In the genomic region with DNA sequence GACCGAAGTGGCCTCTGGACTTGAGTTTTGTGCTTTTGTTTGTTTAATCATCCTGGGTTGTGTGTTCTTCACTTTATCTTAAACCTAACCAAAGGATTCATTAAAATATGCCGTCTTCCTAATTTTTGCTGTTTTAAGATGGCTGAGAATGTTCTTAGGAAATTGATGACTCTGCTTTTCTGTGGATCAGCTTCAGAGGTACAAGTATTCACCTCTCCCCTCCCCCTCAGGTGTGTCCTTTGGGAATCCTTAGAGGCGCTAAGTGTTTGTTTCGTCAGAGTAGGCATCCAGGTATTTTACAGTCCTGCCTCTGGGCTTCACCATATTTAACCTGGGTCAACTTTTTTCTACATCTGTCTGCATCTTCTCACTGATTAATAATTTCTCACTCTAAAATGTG, we compare ENCODE assay signal across 8 cellular contexts. TPM values are rescaled to one million over a fixed set of nuclear protein-coding genes. Genes with fewer than 3 reads are reported as not detected.
DNase-seq lines count a peak whose midpoint lies in the region; ATAC-seq, FAIRE-seq and TF ChIP-seq lines count a peak whose summit lies in the region.

No MANE protein-coding gene starts in this region.

- H3K27ac Mint-ChIP-seq in activated T-helper 1 cell treated with anti-CD3 and anti-CD28 coated beads, Interleukin-12 subunit alpha, Interleukin-12 subunit beta, Interleukin-2, Interleukin-4 antibody, amounts not matched to agents 30 ng/mL and 10 ng/mL and 1 ng/mL, durations not matched to agents 14 hours and 24 hours and 36 hours, result peak overlapping the region; percentile 19

- H3K9me3 Mint-ChIP-seq in activated T-cell treated with anti-CD3 and anti-CD28 coated beads, Interleukin-2, amount 50 U/mL, for 4 hours, result no peaks in the 10 kb centered on the region
- peaks cover 3% of the 10 kb centered on the region for H3K9me3 Mint-ChIP-seq in activated T-helper 1 cell treated with anti-CD3 and anti-CD28 coated beads, Interleukin-12 subunit alpha, Interleukin-12 subunit beta, Interleukin-2, Interleukin-4 antibody, amounts not matched to agents 30 ng/mL and 10 ng/mL and 1 ng/mL, durations not matched to agents 14 hours and 24 hours and 36 hours

- no peak for DNase-seq in activated T-cell treated with anti-CD3 and anti-CD28 coated beads, Interleukin-2, amount 50 U/mL, for 4 hours
- DNase-seq in activated T-cell treated with anti-CD3 and anti-CD28 coated beads for 4 hours (no peak), tibial artery (no peak), NCI-H774 (lab: John Stamatoyannopoulos, UW) (no peak), COR-L47 (lab: John Stamatoyannopoulos, UW) (no peak)
- DNase-seq in activated T-helper 1 cell treated with anti-CD3 and anti-CD28 coated beads, Interleukin-12 subunit alpha, Interleukin-12 subunit beta, Interleukin-2, Interleukin-4 antibody, amounts not matched to agents 30 ng/mL and 10 ng/mL and 1 ng/mL, durations not matched to agents 14 hours and 24 hours and 36 hours (ENCODE audit: low spot score), result no peak
- DNase-seq in NK-92 treated with Interleukin-12 subunit alpha and Interleukin-12 subunit beta, amount 100 ng/mL, for 24 hours (lab: John Stamatoyannopoulos, UW), result no peak

- no peaks in the 10 kb centered on the region for H3K36me3 ChIP-seq in tibial artery

- H3K4me1 Mint-ChIP-seq in activated T-cell treated with anti-CD3 and anti-CD28 coated beads, Interleukin-2, amount 50 U/mL, for 4 hours (ENCODE audit: low read depth), result peaks cover 64% of the 10 kb centered on the region
- H3K4me1 Mint-ChIP-seq in activated T-helper 1 cell treated with anti-CD3 and anti-CD28 coated beads, Interleukin-12 subunit alpha, Interleukin-12 subunit beta, Interleukin-2, Interleukin-4 antibody, amounts not matched to agents 30 ng/mL and 10 ng/mL and 1 ng/mL, durations not matched to agents 14 hours and 24 hours and 36 hours (ENCODE audit: low read depth), result peaks cover 62% of the 10 kb centered on the region

- intact Hi-C loops in activated T-helper 1 cell treated with anti-CD3 and anti-CD28 coated beads, Interleukin-12 subunit alpha, Interleukin-12 subunit beta, Interleukin-2, Interleukin-4 antibody, amounts not matched to agents 30 ng/mL and 10 ng/mL and 1 ng/mL, durations not matched to agents 14 hours and 24 hours and 36 hours (cut with micrococcal nuclease), result loop anchor here (5.0 to 10.0 kb wide), 4 partner anchors 979 to 1496 kb away; no protein-coding TSS in a partner anchor
- intact Hi-C loops in tibial artery (cut with DNase I; ENCODE audit: low total_unique reads), result loop anchor here (5.0 kb wide), 1 partner anchor 66 kb away; the partner anchor contains the start of gene TRA2A

- H3K4me3 ChIP-seq in tibial artery, result peak overlapping the region; percentile 85 to 94

- peaks cover 0 to 2% of the 10 kb centered on the region in 2 donors for H3K27me3 ChIP-seq in tibial artery

- ATAC-seq in activated T-cell treated with anti-CD3 and anti-CD28 coated beads, Interleukin-2, amount 50 U/mL, for 4 hours, result no peak

- H3K4me3 Mint-ChIP-seq in activated T-cell treated with anti-CD3 and anti-CD28 coated beads, Interleukin-2, amount 50 U/mL, for 4 hours, result peak overlapping the region; percentile 87
- peak overlapping the region; percentile 93 for H3K4me3 Mint-ChIP-seq in activated T-helper 1 cell treated with anti-CD3 and anti-CD28 coated beads, Interleukin-12 subunit alpha, Interleukin-12 subunit beta, Interleukin-2, Interleukin-4 antibody, amounts not matched to agents 30 ng/mL and 10 ng/mL and 1 ng/mL, durations not matched to agents 14 hours and 24 hours and 36 hours

- peaks cover 0 to 31% (median 9%) of the 10 kb centered on the region in 4 donors for H3K4me1 ChIP-seq in tibial artery

- peaks cover 5% of the 10 kb centered on the region for H3K36me3 Mint-ChIP-seq in activated T-cell treated with anti-CD3 and anti-CD28 coated beads, Interleukin-2, amount 50 U/mL, for 4 hours (ENCODE audit: insufficient read depth)
- peaks cover 9% of the 10 kb centered on the region for H3K36me3 Mint-ChIP-seq in activated T-helper 1 cell treated with anti-CD3 and anti-CD28 coated beads, Interleukin-12 subunit alpha, Interleukin-12 subunit beta, Interleukin-2, Interleukin-4 antibody, amounts not matched to agents 30 ng/mL and 10 ng/mL and 1 ng/mL, durations not matched to agents 14 hours and 24 hours and 36 hours (ENCODE audit: low read depth)

- no peak for TF ChIP-seq CTCF in tibial artery (IDR thresholded peaks at IDR 0.05)

- peak; percentile 17 for FAIRE-seq in islet of Langerhans (lab: Jason Lieb, UNC)

- H3K27ac ChIP-seq in tibial artery, result peak overlapping the region; percentile 98

- H3K9me3 ChIP-seq in tibial artery, result no peaks in the 10 kb centered on the region

- H3K27me3 Mint-ChIP-seq in activated T-cell treated with anti-CD3 and anti-CD28 coated beads, Interleukin-2, amount 50 U/mL, for 4 hours (ENCODE audit: low read depth), result no peaks in the 10 kb centered on the region
- H3K27me3 Mint-ChIP-seq in activated T-helper 1 cell treated with anti-CD3 and anti-CD28 coated beads, Interleukin-12 subunit alpha, Interleukin-12 subunit beta, Interleukin-2, Interleukin-4 antibody, amounts not matched to agents 30 ng/mL and 10 ng/mL and 1 ng/mL, durations not matched to agents 14 hours and 24 hours and 36 hours (ENCODE audit: insufficient read depth), result peaks cover 2% of the 10 kb centered on the region

RNA-seq across cellular contexts. Expression of gene CCDC126, which starts 1.1 kb away (rescaled TPM):
- 1 to 10 TPM; 6.6 to 9.5 (median 6.6) TPM for total RNA-seq in activated T-cell treated with anti-CD3 and anti-CD28 coated beads, Interleukin-2, amount 50 U/mL, for 4 hours
- total RNA-seq in activated T-helper 1 cell treated with anti-CD3 and anti-CD28 coated beads, Interleukin-12 subunit alpha, Interleukin-12 subunit beta, Interleukin-2, Interleukin-4 antibody, amounts not matched to agents 30 ng/mL and 10 ng/mL and 1 ng/mL, durations not matched to agents 14 hours and 24 hours and 36 hours, result 8.2 and 10.7 TPM in 2 replicates
